In the genomic region with DNA sequence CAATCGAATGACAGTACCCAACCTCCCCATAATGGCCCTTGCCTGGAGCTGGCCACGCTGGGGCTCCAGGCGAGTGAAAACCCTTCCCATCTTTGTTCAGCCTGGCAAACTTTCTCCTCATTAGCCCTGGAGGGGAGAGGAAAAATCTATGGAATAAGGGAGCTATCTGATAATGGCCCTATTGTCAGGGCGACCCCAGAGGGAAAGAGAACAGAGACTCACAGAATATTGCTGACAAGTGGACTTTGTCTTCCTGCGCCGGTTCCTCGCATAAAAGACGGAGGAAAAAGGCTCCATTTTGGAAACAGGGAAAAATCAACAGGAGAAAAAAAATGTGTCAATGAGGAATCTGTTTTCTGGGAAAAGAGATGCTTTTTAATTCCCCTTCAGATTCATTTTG, we compare ENCODE assay signal across 28 cellular contexts. TPM values are rescaled to one million over a fixed set of nuclear protein-coding genes. Genes with fewer than 3 reads are reported as not detected.
DNase-seq lines count a peak whose midpoint lies in the region; TF ChIP-seq lines count a peak whose summit lies in the region.
"Had no signal": no experiment of that assay in that cellular context is flagged by ENCODE, and none has a peak within 500 bp of the region (broad histone marks: within the 10 kb centered on the region; RNA-seq: fewer than 3 reads in every experiment).

No MANE protein-coding gene starts in this region.

- WGBS in endodermal cell (ENCODE audit: insufficient coverage in 1 of 2, insufficient read length in 1 of 2), 2 experiments, result 64 to 88% methylated on average over 5 to 8 of the region's 8 CpGs

- H3K4me1 ChIP-seq in endodermal cell (ENCODE audit: control insufficient read depth, insufficient read depth, low read length), result no peaks in the 10 kb centered on the region
- H3K4me1 ChIP-seq: BLaER1, SJCRH30, transverse colon had no signal

- H3K4me3 Mint-ChIP-seq in endodermal cell (no peak overlapping the region), HFFc6 (no peak overlapping the region)
- H3K4me3 Mint-ChIP-seq: activated CD8-positive, alpha-beta T cell treated with anti-CD3 and anti-CD28 coated beads, Interleukin-2, amount 10 ng/mL, durations not matched to agents 7 days and 5 days; activated naive CD8-positive, alpha-beta T cell treated with anti-CD3 and anti-CD28 coated beads, Interleukin-2, amount 10 ng/mL, durations not matched to agents 7 days and 5 days; stimulated activated naive CD8-positive, alpha-beta T cell treated with anti-CD3 and anti-CD28 coated beads, Interleukin-15, amount 100 ng/mL, for 72 hours; T-cell had no signal

- H3K9me3 Mint-ChIP-seq in endodermal cell, result no peaks in the 10 kb centered on the region
- peaks cover 6% of the 10 kb centered on the region; the same call in 1 of the 2 replicates for H3K9me3 Mint-ChIP-seq in HFFc6
- H3K9me3 Mint-ChIP-seq: stimulated activated naive CD8-positive, alpha-beta T cell treated with anti-CD3 and anti-CD28 coated beads, Interleukin-15, amount 100 ng/mL, for 72 hours had no signal

- H3K4me1 Mint-ChIP-seq in endodermal cell (peaks cover 13% of the 10 kb centered on the region), HFFc6 (ENCODE audit: low read depth) (no peaks in the 10 kb centered on the region)
- H3K4me1 Mint-ChIP-seq: activated naive CD8-positive, alpha-beta T cell treated with anti-CD3 and anti-CD28 coated beads, Interleukin-2, amount 10 ng/mL, durations not matched to agents 7 days and 5 days; stimulated activated naive CD8-positive, alpha-beta T cell treated with anti-CD3 and anti-CD28 coated beads, Interleukin-15, amount 100 ng/mL, for 72 hours; T-cell had no signal

- no peaks in the 10 kb centered on the region for H3K27me3 ChIP-seq in endodermal cell (ENCODE audit: control insufficient read depth, insufficient read depth, low read length, poor library complexity, severe bottlenecking)

- H3K4me3 ChIP-seq in endodermal cell (ENCODE audit: low read length), result no peak overlapping the region
- H3K4me3 ChIP-seq: BLaER1, SJCRH30, transverse colon had no signal

- no peaks in the 10 kb centered on the region for H3K36me3 Mint-ChIP-seq in endodermal cell (ENCODE audit: low read depth)
- H3K36me3 Mint-ChIP-seq in HFFc6 (ENCODE audit: low read depth), result no peaks in the 10 kb centered on the region
- H3K36me3 Mint-ChIP-seq: activated naive CD8-positive, alpha-beta T cell treated with anti-CD3 and anti-CD28 coated beads, Interleukin-2, amount 10 ng/mL, durations not matched to agents 7 days and 5 days; T-cell had no signal

- peak overlapping the region; percentile 78 for H3K27ac ChIP-seq in endodermal cell (ENCODE audit: low read depth, low read length)
- H3K27ac ChIP-seq: BLaER1, epithelial cell of prostate, KMS-11, neutrophil, SJCRH30, transverse colon had no signal

- H3K36me3 ChIP-seq in endodermal cell (ENCODE audit: control insufficient read depth, insufficient read depth, low read length), result no peaks in the 10 kb centered on the region
- H3K36me3 ChIP-seq: BLaER1, neutrophil, SJCRH30, transverse colon had no signal

- H3K9me3 ChIP-seq in endodermal cell (ENCODE audit: control insufficient read depth, low read length), result no peaks in the 10 kb centered on the region
- H3K9me3 ChIP-seq: neutrophil, SJCRH30, transverse colon had no signal

- H3K27me3 Mint-ChIP-seq in endodermal cell (ENCODE audit: insufficient read depth) (no peaks in the 10 kb centered on the region), HFFc6 (ENCODE audit: insufficient read depth) (peaks cover 53% of the 10 kb centered on the region)

- no peak overlapping the region for H3K9ac ChIP-seq in endodermal cell (ENCODE audit: extremely low read depth, low read length, poor library complexity, severe bottlenecking)
- H3K9ac ChIP-seq: BLaER1, KMS-11 had no signal

- DNase-seq in amygdala (lab: John Stamatoyannopoulos, UW) (peak in 31 of 56 donors; percentile 21 to 76 (median 49)), endodermal cell (no peak), middle frontal gyrus (ENCODE audit: extremely low spot score, low spot score) (peak; percentile 33), superior temporal gyrus (ENCODE audit: extremely low spot score) (peak; percentile 83), HFFc6 (no peak), COR-L47 (lab: John Stamatoyannopoulos, UW) (no peak), NCI-H2171 (lab: John Stamatoyannopoulos, UW) (no peak)
- DNase-seq: activated CD8-positive, alpha-beta T cell treated with anti-CD3 and anti-CD28 coated beads, Interleukin-2, amount 10 ng/mL, durations not matched to agents 7 days and 5 days; activated effector memory CD4-positive, alpha-beta T cell treated with anti-CD3 and anti-CD28 coated beads, Interleukin-2, amount 50 U/mL, for 16 hours; activated naive CD8-positive, alpha-beta T cell treated with anti-CD3 and anti-CD28 coated beads, Interleukin-2, amount 10 ng/mL, durations not matched to agents 7 days and 5 days; Calu3; cerebellar nuclear complex; left cardiac atrium; MM.1S; NCI-H1417; NCI-H2029 treated with DMSO at 0.1 percent for 48 hours; NCI-H2227 treated with DMSO at 0.1 percent for 48 hours; NCI-H69; SJCRH30; small intestine; stimulated activated CD8-positive, alpha-beta memory T cell treated with anti-CD3 and anti-CD28 coated beads, Interleukin-4, amount 100 ng/mL, for 48 hours; stimulated activated naive CD8-positive, alpha-beta T cell treated with anti-CD3 and anti-CD28 coated beads, Interleukin-15, amount 100 ng/mL, for 72 hours; T-cell; transverse colon had no signal

- TF ChIP-seq CTCF in endodermal cell (conservative IDR thresholded peaks at IDR 0.05) (no peak), HFFc6 (IDR thresholded peaks at IDR 0.05) (no peak)

- H3K27ac Mint-ChIP-seq in endodermal cell (no peak overlapping the region), HFFc6 (no peak overlapping the region)
- H3K27ac Mint-ChIP-seq: activated CD8-positive, alpha-beta T cell treated with anti-CD3 and anti-CD28 coated beads, Interleukin-2, amount 10 ng/mL, durations not matched to agents 7 days and 5 days; activated naive CD8-positive, alpha-beta T cell treated with anti-CD3 and anti-CD28 coated beads, Interleukin-2, amount 10 ng/mL, durations not matched to agents 7 days and 5 days; T-cell had no signal

RNA-seq across cellular contexts. Expression of a gene that starts 13.0 kb away (rescaled TPM):
- 10 to 100 TPM; 47.7 to 64.7 TPM for total RNA-seq in endodermal cell
- polyA plus RNA-seq in endodermal cell (2013, experiment 1 of 2), result 8.9 TPM
- 8.4 TPM for polyA plus RNA-seq in endodermal cell (2013, experiment 2 of 2)
- under 1 TPM in 3 of 6 experiments, not detected in 3; 0.08 to 0.18 (median 0.17) TPM for total RNA-seq in HFFc6 (2021; fragmentation: NEBNext Ultra II Directional; extraction: Animal tissue kit (Norgen Biotek cat#: 25700))
- total RNA-seq: activated CD8-positive, alpha-beta T cell treated with anti-CD3 and anti-CD28 coated beads, Interleukin-2, amount 10 ng/mL, durations not matched to agents 7 days and 5 days; activated naive CD8-positive, alpha-beta T cell treated with anti-CD3 and anti-CD28 coated beads, Interleukin-2, amount 10 ng/mL, durations not matched to agents 7 days and 5 days had no signal

Comparison
In these comparisons a context has a peak if more than half of its experiments do, and no peak if none do; other contexts are left out.
1. DNase-seq: peak in amygdala (31 of 56), middle frontal gyrus (single experiment) and superior temporal gyrus (single experiment); none in endodermal cell (single experiment), HFFc6 (single experiment), COR-L47 (single experiment) and NCI-H2171 (single experiment).
2. RNA of a gene that starts 13.0 kb away (total RNA-seq): 47.7 to 64.7 TPM in endodermal cell; 0.08 to 0.18 TPM in HFFc6; every median in the first group is over 10 times any median in the second.